9 cellular contexts compared by ENCODE assay signal in the genomic region with DNA sequence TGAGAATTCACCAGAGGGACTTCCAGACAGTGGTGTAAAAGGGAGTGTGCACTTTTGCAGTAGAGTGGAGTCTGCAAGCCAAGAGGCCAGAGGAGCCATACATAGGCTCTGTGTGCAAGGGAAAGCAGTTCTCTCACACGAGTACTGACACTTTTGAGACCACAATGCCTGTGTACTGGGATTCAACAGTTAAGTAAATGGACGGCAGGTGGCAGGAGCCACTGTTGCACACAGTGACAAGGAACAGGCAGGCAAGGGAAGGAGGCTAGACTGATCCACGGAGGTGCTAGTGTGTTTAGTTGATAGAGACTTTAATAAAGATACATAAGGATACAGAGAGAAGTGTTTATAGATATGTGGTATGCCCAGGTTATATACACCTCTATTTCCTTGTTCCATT.
DNase-seq lines count a peak whose midpoint lies in the region; ATAC-seq and TF ChIP-seq lines count a peak whose summit lies in the region.
"Had no signal": no experiment of that assay in that cellular context is flagged by ENCODE, and none has a peak within 500 bp of the region (broad histone marks: within the 10 kb centered on the region; RNA-seq: fewer than 3 reads in every experiment).

No MANE protein-coding gene starts in this region.

- dilution Hi-C loops in IMR-90 (cut with HindIII; ENCODE audit: low sequenced_read_pairs, unreplicated experiment), result no loop called here

- H3K4me1 Mint-ChIP-seq in CD4-positive, CD25-positive, alpha-beta regulatory T cell, result peaks cover 22 to 79% (median 47%) of the 10 kb centered on the region in 4 donors
- H3K4me1 Mint-ChIP-seq in central memory CD8-positive, alpha-beta T cell, result peaks cover 69% of the 10 kb centered on the region

- H4K91ac ChIP-seq in IMR-90 (ENCODE audit: insufficient read depth, low read depth, low read length), result no peak overlapping the region

- H3K9me3 ChIP-seq in CD4-positive, CD25-positive, alpha-beta regulatory T cell (ENCODE audit: control insufficient read depth in 2 of 2, low read length in 2 of 2), result no peaks in the 10 kb centered on the region
- H3K9me3 ChIP-seq in IMR-90 (ENCODE audit: control insufficient read depth, insufficient read depth, low read length), result no peaks in the 10 kb centered on the region
- no peaks in the 10 kb centered on the region for H3K9me3 ChIP-seq in mucosa of rectum (ENCODE audit: control insufficient read depth in 2 of 2, low read length in 2 of 2)
- H3K9me3 ChIP-seq: body of pancreas had no signal

- H3K4me3 Mint-ChIP-seq in CD4-positive, CD25-positive, alpha-beta regulatory T cell, result peak overlapping the region; percentile 2 to 80 (median 54)
- H3K4me3 Mint-ChIP-seq in central memory CD8-positive, alpha-beta T cell, result peak overlapping the region; percentile 38

- H3K23ac ChIP-seq in IMR-90 (ENCODE audit: low read depth, low read length), result peak overlapping the region; percentile 44; the same call in 1 of the 2 replicates

- no peak overlapping the region for H3K18ac ChIP-seq in IMR-90 (ENCODE audit: low read depth, low read length)

- H4K8ac ChIP-seq in IMR-90 (ENCODE audit: low read depth in 2 of 2, low read length in 2 of 2), result peak overlapping the region in 1 of 2 experiments; percentile 17; a peak in 1 of 4 replicates

- H2BK20ac ChIP-seq in IMR-90 (ENCODE audit: low read depth, low read length), result no peak overlapping the region

- no peak overlapping the region for H4K5ac ChIP-seq in IMR-90 (ENCODE audit: low read depth, low read length)

- H2BK5ac ChIP-seq in IMR-90 (ENCODE audit: low read depth, low read length, poor library complexity, severe bottlenecking), result no peak overlapping the region

- H2AFZ ChIP-seq in IMR-90 (replicated peaks; ENCODE audit: low read length, poor library complexity), result no peak overlapping the region

- no TSS peak for BruUV-seq in IMR-90 (replicated peaks; lab: Mats Ljungman, UMichigan)

- POLR2A ChIA-PET in IMR-90 (lab: Charles Lee; ENCODE audit: unreplicated experiment), result no interaction called here

- no peaks in the 10 kb centered on the region for H3K27me3 ChIP-seq in CD4-positive, CD25-positive, alpha-beta regulatory T cell (ENCODE audit: control insufficient read depth, insufficient read depth, low read length)
- no peaks in the 10 kb centered on the region for H3K27me3 ChIP-seq in IMR-90 (ENCODE audit: control insufficient read depth, insufficient read depth, low read length)
- no peaks in the 10 kb centered on the region for H3K27me3 ChIP-seq in mucosa of rectum (ENCODE audit: control insufficient read depth in 2 of 2, insufficient read depth in 2 of 2, low read length in 2 of 2)
- H3K27me3 ChIP-seq: body of pancreas had no signal

- H3K27ac Mint-ChIP-seq in CD4-positive, CD25-positive, alpha-beta regulatory T cell, result peak overlapping the region; percentile 66 to 83 (median 73)
- H3K27ac Mint-ChIP-seq in central memory CD8-positive, alpha-beta T cell (ENCODE audit: low read depth), result peak overlapping the region; percentile 82

- no peaks in the 10 kb centered on the region for H3K9me3 Mint-ChIP-seq in CD4-positive, CD25-positive, alpha-beta regulatory T cell
- H3K9me3 Mint-ChIP-seq in central memory CD8-positive, alpha-beta T cell, result no peaks in the 10 kb centered on the region

- H3K56ac ChIP-seq in IMR-90 (ENCODE audit: extremely low read depth, insufficient read depth, low read length), result no peak overlapping the region

- TF ChIP-seq POLR2A in IMR-90 (IDR thresholded peaks at IDR 0.05; ENCODE audit: low read depth, low read length), result no peak

- H3K27me3 Mint-ChIP-seq in CD4-positive, CD25-positive, alpha-beta regulatory T cell, result no peaks in the 10 kb centered on the region
- H3K27me3 Mint-ChIP-seq in central memory CD8-positive, alpha-beta T cell, result no peaks in the 10 kb centered on the region

- H2AK5ac ChIP-seq in IMR-90 (ENCODE audit: low read depth, low read length), result peak overlapping the region; percentile 45; the same call in 1 of the 2 replicates

- H3K79me1 ChIP-seq in IMR-90 (ENCODE audit: low read depth in 1 of 2, low read length in 2 of 2), result peaks cover 49 to 98% of the 10 kb centered on the region in 2 experiments

- H2AK9ac ChIP-seq in IMR-90 (replicated peaks; ENCODE audit: low read depth, low read length, poor library complexity), result no peak overlapping the region

- H4K20me1 ChIP-seq in IMR-90 (ENCODE audit: insufficient read depth, low read length), result peaks cover 99% of the 10 kb centered on the region

- in situ Hi-C loops in IMR-90 (cut with MboI; ENCODE audit: low sequenced_read_pairs), result no loop called here

- H3K14ac ChIP-seq in IMR-90 (replicated peaks; ENCODE audit: low read depth, low read length), result 0 out of 2 replicates have a peak overlapping the region, but pooled peaks have one; percentile 36

- ATAC-seq in CD4-positive, CD25-positive, alpha-beta regulatory T cell (ENCODE audit: low read depth in 2 of 2), result no peak
- no peak for ATAC-seq in IMR-90 (ENCODE audit: low read depth)
- no peak for ATAC-seq in central memory CD8-positive, alpha-beta T cell (replicated peaks; ENCODE audit: extremely low read depth, poor library complexity, severe bottlenecking)
- no peak for ATAC-seq in HG03521 (IDR thresholded peaks at IDR 0.05; ENCODE audit: unreplicated experiment)
- ATAC-seq: body of pancreas had no signal

- peak overlapping the region; percentile 45 for H3K27ac ChIP-seq in CD4-positive, CD25-positive, alpha-beta regulatory T cell (ENCODE audit: insufficient read depth, low read length, poor library complexity, severe bottlenecking)
- H3K27ac ChIP-seq in IMR-90 (ENCODE audit: insufficient read depth, low read length) (peak overlapping the region; percentile 35; the same call in 1 of the 2 replicates), mucosa of rectum (ENCODE audit: low read depth in 2 of 2, low read length in 2 of 2) (peak overlapping the region; percentile 92 to 93)

- TF ChIP-seq RAD21 in IMR-90 (IDR thresholded peaks at IDR 0.05; ENCODE audit: low read length), result no peak

- H2BK15ac ChIP-seq in IMR-90 (ENCODE audit: low read depth, low read length), result no peak overlapping the region

- H3K4me3 ChIP-seq in CD4-positive, CD25-positive, alpha-beta regulatory T cell (ENCODE audit: low read depth, low read length), result no peak overlapping the region
- H3K4me3 ChIP-seq in IMR-90 (ENCODE audit: insufficient read depth, low read depth, low read length) (no peak overlapping the region), mucosa of rectum (ENCODE audit: low read length in 2 of 2) (peak overlapping the region in 1 of 2 donors; percentile 29)
- H3K4me3 ChIP-seq: body of pancreas had no signal

- TF ChIP-seq CTCF in IMR-90 (conservative IDR thresholded peaks at IDR 0.05; ENCODE audit: low read depth, low read length), result no peak

- CTCF ChIA-PET in IMR-90 (lab: Yijun Ruan, JAX), result interaction anchor here (0.6 to 1.1 kb wide), 2 partner anchors 8 to 222 kb away, joined by 3 to 6 read pairs; no protein-coding TSS in a partner anchor

- intact Hi-C loops in IMR-90 (cut with micrococcal nuclease), result loop anchor here (5.0 to 10.0 kb wide), 2 partner anchors 37 to 104 kb away; no protein-coding TSS in a partner anchor

- no peaks in the 10 kb centered on the region for H3K36me3 Mint-ChIP-seq in CD4-positive, CD25-positive, alpha-beta regulatory T cell
- H3K36me3 Mint-ChIP-seq in central memory CD8-positive, alpha-beta T cell (ENCODE audit: insufficient read depth), result peaks cover 5% of the 10 kb centered on the region

- H3K9ac ChIP-seq in IMR-90 (ENCODE audit: low read depth, low read length) (no peak overlapping the region), mucosa of rectum (ENCODE audit: low read depth in 1 of 2, low read length in 2 of 2) (peak overlapping the region; percentile 38 to 64)

- H3K4ac ChIP-seq in IMR-90 (ENCODE audit: low read depth, low read length), result no peak overlapping the region

- H3K4me2 ChIP-seq in IMR-90 (ENCODE audit: low read depth, low read length), result no peak overlapping the region; the same call in 1 of the 2 replicates

- no peaks in the 10 kb centered on the region for H3K36me3 ChIP-seq in CD4-positive, CD25-positive, alpha-beta regulatory T cell (ENCODE audit: control insufficient read depth, insufficient read depth, low read length)
- peaks cover under 1% of the 10 kb centered on the region; the same call in 1 of the 2 replicates for H3K36me3 ChIP-seq in IMR-90 (ENCODE audit: control insufficient read depth, insufficient read depth, low read length)
- peaks cover 0 to 10% of the 10 kb centered on the region in 2 donors for H3K36me3 ChIP-seq in mucosa of rectum (ENCODE audit: control insufficient read depth in 2 of 2, insufficient read depth in 2 of 2, low read length in 2 of 2)

- no peak for DNase-seq in CD4-positive, CD25-positive, alpha-beta regulatory T cell
- DNase-seq in IMR-90 (no peak), HCEC 1CT (no peak), Kasumi-1 (lab: John Stamatoyannopoulos, UW) (no peak)
- no peak for DNase-seq in central memory CD8-positive, alpha-beta T cell (ENCODE audit: low spot score in 2 of 2)
- DNase-seq in NK-92 treated with Interleukin-12 subunit alpha and Interleukin-12 subunit beta, amount 100 ng/mL, for 24 hours (lab: John Stamatoyannopoulos, UW), result no peak

- peaks cover 35% of the 10 kb centered on the region for H3K4me1 ChIP-seq in CD4-positive, CD25-positive, alpha-beta regulatory T cell (ENCODE audit: control insufficient read depth, insufficient read depth, low read length, poor library complexity, severe bottlenecking)
- H3K4me1 ChIP-seq in IMR-90 (ENCODE audit: control insufficient read depth, insufficient read depth, low read length), result peaks cover 31% of the 10 kb centered on the region
- H3K4me1 ChIP-seq in mucosa of rectum (ENCODE audit: control insufficient read depth in 2 of 2, insufficient read depth in 2 of 2, low read length in 2 of 2), result peaks cover 38 to 52% of the 10 kb centered on the region in 2 donors

- no peak overlapping the region for H2BK120ac ChIP-seq in IMR-90 (ENCODE audit: low read depth, low read length)

- peaks cover 61% of the 10 kb centered on the region for H3K9me1 ChIP-seq in IMR-90 (ENCODE audit: insufficient read depth, low read length)

- no CpG with 5 or more reads among the region's 3 CpGs for WGBS in IMR-90 (ENCODE audit: extremely low coverage in 2 of 2, insufficient read length in 1 of 2), 2 experiments

TF ChIP-seq in IMR-90, 13 proteins besides CTCF, POLR2A, EP300 and RAD21 (continues in another document):
- no peak for TF ChIP-seq USF2 (IDR thresholded peaks at IDR 0.05; ENCODE audit: low read depth, low read length)
- no peak for TF ChIP-seq RFX5 (IDR thresholded peaks at IDR 0.05; ENCODE audit: low read depth, low read length)
- TF ChIP-seq CHD1 (IDR thresholded peaks at IDR 0.05; ENCODE audit: low read depth, low read length), result no peak
- no peak for TF ChIP-seq RCOR1 (IDR thresholded peaks at IDR 0.05; ENCODE audit: insufficient replicate concordance, low read length)
- no peak for TF ChIP-seq MAFK (IDR thresholded peaks at IDR 0.05; ENCODE audit: low read depth, low read length)

Comparison
In these comparisons a context has a peak if more than half of its experiments do, and no peak if none do; other contexts are left out.
1. H3K27ac ChIP-seq: peak in every context shown above with its lines; median percentile 92 in mucosa of rectum; 45 in CD4-positive, CD25-positive, alpha-beta regulatory T cell; 35 in IMR-90.